Comparison of ENCODE assay signal across 24 cellular contexts in genomic region chr7:51080622-51081269, GRCh38.
DNase-seq lines count a peak whose midpoint lies in the region; ATAC-seq, FAIRE-seq and TF ChIP-seq lines count a peak whose summit lies in the region.
"Had no signal": no experiment of that assay in that cellular context is flagged by ENCODE, and none has a peak within 500 bp of the region (broad histone marks: within the 10 kb centered on the region; RNA-seq: fewer than 3 reads in every experiment).

No MANE protein-coding gene starts in this region.

- peak overlapping the region; percentile 89 for H3K27ac Mint-ChIP-seq in endodermal cell
- no peak overlapping the region for H3K27ac Mint-ChIP-seq in T-helper 17 cell
- H3K27ac Mint-ChIP-seq: activated CD4-positive, alpha-beta memory T cell treated with anti-CD3 and anti-CD28 coated beads for 36 hours; activated naive CD4-positive, alpha-beta T cell treated with anti-CD3 and anti-CD28 coated beads, Interleukin-2, amount 50 U/mL, for 72 hours; dendritic cell treated with granulocyte-macrophage colony-stimulating factor and Interleukin-4, amounts not matched to agents 40 ng/mL and 50 ng/mL, for 4 days; IgD-negative memory B cell had no signal

- H3K27ac ChIP-seq in endodermal cell (ENCODE audit: low read depth, low read length) (no peak overlapping the region), iPS DF 6.9 (ENCODE audit: low read length) (no peak overlapping the region), HepG2 (ENCODE audit: extremely low read length, insufficient read depth, low read length) (no peak overlapping the region)
- H3K27ac ChIP-seq: body of pancreas, C4-2B, uterus had no signal

- no peak for TF ChIP-seq RAD21 in HepG2 (CRISPR knock-in tag; IDR thresholded peaks at IDR 0.05)

- no peak for ATAC-seq in HepG2
- ATAC-seq in T-helper 17 cell = no peak
- ATAC-seq: activated naive CD4-positive, alpha-beta T cell treated with anti-CD3 and anti-CD28 coated beads, Interleukin-2, amount 50 U/mL, for 72 hours; body of pancreas; sciatic nerve had no signal

- H3K27me3 ChIP-seq in endodermal cell (ENCODE audit: control insufficient read depth, insufficient read depth, low read length, poor library complexity, severe bottlenecking) (no peaks in the 10 kb centered on the region), iPS DF 6.9 (ENCODE audit: control insufficient read depth, insufficient read depth, low read length) (no peaks in the 10 kb centered on the region), HepG2 (ENCODE audit: control insufficient read depth in 1 of 2, insufficient read depth in 2 of 2, low read length in 2 of 2) (no peaks in the 10 kb centered on the region)
- H3K27me3 ChIP-seq: body of pancreas, uterus had no signal

- TF ChIP-seq EP300 in HepG2 (IDR thresholded peaks at IDR 0.05; ENCODE audit: low read depth in 2 of 2, low read length in 2 of 2) (no peak), HepG2 (CRISPR knock-in tag; IDR thresholded peaks at IDR 0.05; ENCODE audit: borderline replicate concordance) (no peak)

- H3K79me2 ChIP-seq in HepG2 (ENCODE audit: insufficient read depth, low read length) = no peaks in the 10 kb centered on the region

- intact Hi-C loops in HepG2 (cut with micrococcal nuclease; ENCODE audit: unreplicated experiment) = no loop called here

- H3K36me3 Mint-ChIP-seq in endodermal cell (ENCODE audit: low read depth) = peaks cover 16% of the 10 kb centered on the region
- H3K36me3 Mint-ChIP-seq in T-helper 17 cell (ENCODE audit: low read depth) = no peaks in the 10 kb centered on the region
- H3K36me3 Mint-ChIP-seq: activated CD4-positive, alpha-beta memory T cell treated with anti-CD3 and anti-CD28 coated beads for 36 hours; activated naive CD4-positive, alpha-beta T cell treated with anti-CD3 and anti-CD28 coated beads, Interleukin-2, amount 50 U/mL, for 72 hours; IgD-negative memory B cell had no signal

- in situ Hi-C loops in HepG2 (cut with HindIII; ENCODE audit: extremely low pct_ligation_motif_present, low pct_unique_long_range_greater_than_20kb) = no loop called here

- H3K4me1 ChIP-seq in endodermal cell (ENCODE audit: control insufficient read depth, insufficient read depth, low read length) (no peaks in the 10 kb centered on the region), iPS DF 6.9 (ENCODE audit: control insufficient read depth, insufficient read depth, low read length) (peaks cover 10% of the 10 kb centered on the region), HepG2 (ENCODE audit: insufficient read depth, low read length) (no peaks in the 10 kb centered on the region)
- H3K4me1 ChIP-seq: uterus had no signal

- H2AFZ ChIP-seq in HepG2 (ENCODE audit: low read length) = no peak overlapping the region

- 46 to 53% methylated on average over 5 to 11 of the region's 12 CpGs for WGBS in endodermal cell (ENCODE audit: insufficient coverage in 1 of 2, insufficient read length in 1 of 2), 2 experiments
- no CpG with 5 or more reads among the region's 12 CpGs for WGBS in iPS DF 6.9 (ENCODE audit: insufficient coverage, insufficient read length)
- 96% methylated on average over 12 of the region's 12 CpGs for WGBS in HepG2 (ENCODE audit: low lambda C conversion rate)

- no peak for TF ChIP-seq CTCF in endodermal cell (conservative IDR thresholded peaks at IDR 0.05)
- TF ChIP-seq CTCF in HepG2 (CRISPR knock-in tag; IDR thresholded peaks at IDR 0.05) = no peak

- H3K4me3 Mint-ChIP-seq in endodermal cell (no peak overlapping the region), T-helper 17 cell (no peak overlapping the region)
- H3K4me3 Mint-ChIP-seq: activated CD4-positive, alpha-beta memory T cell treated with anti-CD3 and anti-CD28 coated beads for 36 hours; dendritic cell treated with granulocyte-macrophage colony-stimulating factor and Interleukin-4, amounts not matched to agents 40 ng/mL and 50 ng/mL, for 4 days had no signal

- H3K9me3 Mint-ChIP-seq in endodermal cell = no peaks in the 10 kb centered on the region
- H3K9me3 Mint-ChIP-seq: activated CD4-positive, alpha-beta memory T cell treated with anti-CD3 and anti-CD28 coated beads for 36 hours; activated naive CD4-positive, alpha-beta T cell treated with anti-CD3 and anti-CD28 coated beads, Interleukin-2, amount 50 U/mL, for 72 hours; dendritic cell treated with granulocyte-macrophage colony-stimulating factor and Interleukin-4, amounts not matched to agents 40 ng/mL and 50 ng/mL, for 4 days; IgD-negative memory B cell had no signal

- CTCF ChIA-PET in HepG2 (lab: Yijun Ruan, JAX; ENCODE audit: low intra/inter-chr PET ratio, low total read pairs) = no interaction called here

- POLR2A ChIA-PET in HepG2 (lab: Yijun Ruan, JAX) = no interaction called here

- no peaks in the 10 kb centered on the region for H4K20me1 ChIP-seq in HepG2 (ENCODE audit: insufficient read depth, low read length)

- H3K4me2 ChIP-seq in HepG2 (ENCODE audit: low read depth, low read length) = no peak overlapping the region

- no peak for TF ChIP-seq POLR2A in HepG2 (IDR thresholded peaks at IDR 0.05; ENCODE audit: insufficient read depth in 1 of 2, low read depth in 2 of 2, low read length in 2 of 2)

- no peaks in the 10 kb centered on the region for H3K27me3 Mint-ChIP-seq in endodermal cell (ENCODE audit: insufficient read depth)
- H3K27me3 Mint-ChIP-seq in T-helper 17 cell = peaks cover 28% of the 10 kb centered on the region
- H3K27me3 Mint-ChIP-seq: activated CD4-positive, alpha-beta memory T cell treated with anti-CD3 and anti-CD28 coated beads for 36 hours; dendritic cell treated with granulocyte-macrophage colony-stimulating factor and Interleukin-4, amounts not matched to agents 40 ng/mL and 50 ng/mL, for 4 days; IgD-negative memory B cell had no signal

- H3K9me3 ChIP-seq in endodermal cell (ENCODE audit: control insufficient read depth, low read length) (no peaks in the 10 kb centered on the region), iPS DF 6.9 (ENCODE audit: control insufficient read depth, insufficient read depth, low read length) (no peaks in the 10 kb centered on the region), HepG2 (ENCODE audit: low read length) (no peaks in the 10 kb centered on the region), T-helper 17 cell (ENCODE audit: control insufficient read depth, low read length, poor library complexity, severe bottlenecking) (no peaks in the 10 kb centered on the region)
- H3K9me3 ChIP-seq: body of pancreas, mucosa of descending colon, uterus had no signal

- H3K36me3 ChIP-seq in endodermal cell (ENCODE audit: control insufficient read depth, insufficient read depth, low read length) (no peaks in the 10 kb centered on the region), iPS DF 6.9 (ENCODE audit: control insufficient read depth, insufficient read depth, low read length) (no peaks in the 10 kb centered on the region), HepG2 (replicated peaks in 1 of 2; ENCODE audit: control insufficient read depth in 1 of 2, insufficient read depth in 2 of 2, low read length in 2 of 2) (peaks cover 0 to 24% of the 10 kb centered on the region in 2 experiments; a peak in 3 of 5 replicates)
- H3K36me3 ChIP-seq: uterus had no signal

- FAIRE-seq in HepG2 (lab: Jason Lieb, UNC) = no peak
- FAIRE-seq: A204.1, GM18507, GM19239 had no signal

- DNase-seq in NCI-H524 (lab: John Stamatoyannopoulos, UW) (peak; percentile 11 to 63), NCI-H524 treated with DMSO at 0.1 percent for 48 hours (lab: John Stamatoyannopoulos, UW) (no peak), endodermal cell (peak; percentile 90), iPS DF 6.9 (ENCODE audit: low read depth, low spot score) (peak; percentile 58), retina (peak; percentile 51), COLO668 (lab: John Stamatoyannopoulos, UW; ENCODE audit: unreplicated experiment) (no peak), HepG2 (ENCODE audit: low spot score) (no peak), T-helper 17 cell (no peak)
- DNase-seq: activated CD4-positive, alpha-beta memory T cell treated with anti-CD3 and anti-CD28 coated beads for 36 hours; activated T-cell treated with anti-CD3 and anti-CD28 coated beads, Interleukin-2, amount 50 U/mL, for 1 hour; body of pancreas; DMS79 treated with DMSO at 0.1 percent for 48 hours; kidney glomerular epithelial cell; mucosa of descending colon; NCI-H1930; uterus had no signal

- no peak overlapping the region for H3K9ac ChIP-seq in endodermal cell (ENCODE audit: extremely low read depth, low read length, poor library complexity, severe bottlenecking)
- no peak overlapping the region for H3K9ac ChIP-seq in HepG2 (ENCODE audit: insufficient read depth, low read depth, low read length)

- no TSS peak for BruUV-seq in HepG2 (replicated peaks; lab: Mats Ljungman, UMichigan)

- H3K4me1 Mint-ChIP-seq in endodermal cell = peaks cover 15% of the 10 kb centered on the region
- peaks cover 2% of the 10 kb centered on the region for H3K4me1 Mint-ChIP-seq in T-helper 17 cell
- H3K4me1 Mint-ChIP-seq: IgD-negative memory B cell had no signal

- H3K4me3 ChIP-seq in endodermal cell (ENCODE audit: low read length) (no peak overlapping the region), iPS DF 6.9 (ENCODE audit: low read length) (no peak overlapping the region), HepG2 (replicated peaks in 1 of 3; ENCODE audit: insufficient read depth in 1 of 3, low read depth in 2 of 3, low read length in 3 of 3) (no peak overlapping the region)
- H3K4me3 ChIP-seq: body of pancreas, mucosa of descending colon, uterus had no signal

TF ChIP-seq in HepG2, 621 proteins besides CTCF, POLR2A, EP300 and RAD21:
- TF ChIP-seq DMAP1 (CRISPR knock-in tag; IDR thresholded peaks at IDR 0.05) = no peak
- no peak for TF ChIP-seq RBM39 (IDR thresholded peaks at IDR 0.05; ENCODE audit: low read depth, low read length, poor library complexity, severe bottlenecking)
- TF ChIP-seq ZNF329 (CRISPR knock-in tag; IDR thresholded peaks at IDR 0.05; ENCODE audit: low read depth) = no peak
- TF ChIP-seq ZNF253 (CRISPR knock-in tag; IDR thresholded peaks at IDR 0.05; ENCODE audit: borderline replicate concordance) = no peak
- TF ChIP-seq PAF1 (CRISPR knock-in tag; IDR thresholded peaks at IDR 0.05) = no peak

Comparison
In these comparisons a context has a peak if more than half of its experiments do, and no peak if none do; other contexts are left out.
1. DNase-seq: peak in NCI-H524 (2 of 2), endodermal cell (single experiment), iPS DF 6.9 (single experiment) and retina (single experiment); none in NCI-H524 treated with DMSO at 0.1 percent for 48 hours (single experiment), COLO668 (single experiment), HepG2 (single experiment) and T-helper 17 cell (0 of 3).